16 cellular contexts compared by ENCODE assay signal in the genomic region with DNA sequence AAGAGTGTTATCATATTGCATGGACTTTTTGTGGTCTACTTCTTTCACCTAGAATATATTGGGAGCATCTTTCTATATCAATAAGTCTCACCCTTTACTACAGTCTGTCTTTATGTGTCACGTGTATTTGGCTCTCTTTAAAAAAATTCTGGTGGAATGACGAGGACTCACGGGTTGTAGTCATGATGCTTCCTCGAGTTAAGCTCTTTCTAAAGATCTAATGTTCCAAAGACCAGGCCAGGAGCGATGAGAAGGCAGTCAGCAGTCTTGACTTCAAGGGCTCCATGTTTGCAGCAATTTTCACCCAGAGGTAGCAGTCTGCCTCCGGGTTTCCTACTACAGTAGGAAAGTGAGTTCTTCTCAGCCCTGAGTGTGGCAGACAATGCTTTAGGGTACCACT.
"Had no signal": no experiment of that assay in that cellular context is flagged by ENCODE, and none has a peak within 500 bp of the region (broad histone marks: within the 10 kb centered on the region; RNA-seq: fewer than 3 reads in every experiment).

No MANE protein-coding gene starts in this region.

- H3K9me3 Mint-ChIP-seq: naive thymus-derived CD8-positive, alpha-beta T cell; stimulated activated naive B cell treated with anti-CD40 and anti-IgM and Interleukin-4, amounts not matched to agents 10 μg/mL and 1 μg/mL and 100 μg/mL, for 72 hours; stimulated activated naive CD8-positive, alpha-beta T cell treated with anti-CD3 and anti-CD28 coated beads, Interleukin-15, amount 100 ng/mL, for 72 hours had no signal

- H3K9ac ChIP-seq: parathyroid adenoma had no signal

- H3K36me3 Mint-ChIP-seq: naive thymus-derived CD8-positive, alpha-beta T cell; stimulated activated naive B cell treated with anti-CD40 and anti-IgM and Interleukin-4, amounts not matched to agents 10 μg/mL and 1 μg/mL and 100 μg/mL, for 72 hours had no signal

- H3K4me1 ChIP-seq: parathyroid adenoma, prostate gland had no signal

- H2AFZ ChIP-seq: parathyroid adenoma had no signal

- H3K36me3 ChIP-seq: prostate gland, sigmoid colon, thoracic aorta, transverse colon had no signal

- H3K79me2 ChIP-seq: parathyroid adenoma had no signal

- H3K27me3 ChIP-seq: sigmoid colon, transverse colon had no signal

- ATAC-seq: mucosa of descending colon; naive thymus-derived CD8-positive, alpha-beta T cell; stimulated activated naive B cell treated with anti-CD40 and anti-IgM and Interleukin-4, amounts not matched to agents 10 μg/mL and 1 μg/mL and 100 μg/mL, for 72 hours; stimulated activated naive CD8-positive, alpha-beta T cell treated with anti-CD3 and anti-CD28 coated beads, Interleukin-15, amount 100 ng/mL, for 72 hours had no signal

- H3K4me3 Mint-ChIP-seq: naive thymus-derived CD8-positive, alpha-beta T cell; stimulated activated naive B cell treated with anti-CD40 and anti-IgM and Interleukin-4, amounts not matched to agents 10 μg/mL and 1 μg/mL and 100 μg/mL, for 72 hours; stimulated activated naive CD8-positive, alpha-beta T cell treated with anti-CD3 and anti-CD28 coated beads, Interleukin-15, amount 100 ng/mL, for 72 hours had no signal

- H3K27ac ChIP-seq: coronary artery, parathyroid adenoma, prostate gland, sigmoid colon, skin epidermis, thoracic aorta, transverse colon had no signal

- H3K4me1 Mint-ChIP-seq: naive thymus-derived CD8-positive, alpha-beta T cell; stimulated activated naive B cell treated with anti-CD40 and anti-IgM and Interleukin-4, amounts not matched to agents 10 μg/mL and 1 μg/mL and 100 μg/mL, for 72 hours had no signal

- H3K9me3 ChIP-seq: mucosa of descending colon, prostate gland, sigmoid colon, thoracic aorta, transverse colon had no signal

- H3K27ac Mint-ChIP-seq: naive thymus-derived CD8-positive, alpha-beta T cell; stimulated activated naive B cell treated with anti-CD40 and anti-IgM and Interleukin-4, amounts not matched to agents 10 μg/mL and 1 μg/mL and 100 μg/mL, for 72 hours; stimulated activated naive CD8-positive, alpha-beta T cell treated with anti-CD3 and anti-CD28 coated beads, Interleukin-15, amount 100 ng/mL, for 72 hours had no signal

- H3K27me3 Mint-ChIP-seq: naive thymus-derived CD8-positive, alpha-beta T cell; stimulated activated naive B cell treated with anti-CD40 and anti-IgM and Interleukin-4, amounts not matched to agents 10 μg/mL and 1 μg/mL and 100 μg/mL, for 72 hours; stimulated activated naive CD8-positive, alpha-beta T cell treated with anti-CD3 and anti-CD28 coated beads, Interleukin-15, amount 100 ng/mL, for 72 hours had no signal

- DNase-seq: central memory CD4-positive, alpha-beta T cell; effector CD8-positive, alpha-beta T cell; mucosa of descending colon; naive thymus-derived CD8-positive, alpha-beta T cell; retina; sigmoid colon; stimulated activated CD4-positive, alpha-beta T cell treated with anti-CD3 and anti-CD28 coated beads, Interleukin-2, amount 100 ng/mL, for 24 hours; stimulated activated CD4-positive, alpha-beta T cell treated with anti-CD3 and anti-CD28 coated beads, Interleukin-4, amount 100 ng/mL, for 4 hours; stimulated activated naive B cell treated with anti-CD40 and anti-IgM and Interleukin-4, amounts not matched to agents 10 μg/mL and 1 μg/mL and 100 μg/mL, for 72 hours; stimulated activated naive CD8-positive, alpha-beta T cell treated with anti-CD3 and anti-CD28 coated beads, Interleukin-15, amount 100 ng/mL, for 72 hours; transverse colon had no signal

- H3K4me3 ChIP-seq: coronary artery, mucosa of descending colon, prostate gland, sigmoid colon, skin epidermis, thoracic aorta, transverse colon had no signal
